ENCODE assay signal across 1 cellular context in the genomic region with DNA sequence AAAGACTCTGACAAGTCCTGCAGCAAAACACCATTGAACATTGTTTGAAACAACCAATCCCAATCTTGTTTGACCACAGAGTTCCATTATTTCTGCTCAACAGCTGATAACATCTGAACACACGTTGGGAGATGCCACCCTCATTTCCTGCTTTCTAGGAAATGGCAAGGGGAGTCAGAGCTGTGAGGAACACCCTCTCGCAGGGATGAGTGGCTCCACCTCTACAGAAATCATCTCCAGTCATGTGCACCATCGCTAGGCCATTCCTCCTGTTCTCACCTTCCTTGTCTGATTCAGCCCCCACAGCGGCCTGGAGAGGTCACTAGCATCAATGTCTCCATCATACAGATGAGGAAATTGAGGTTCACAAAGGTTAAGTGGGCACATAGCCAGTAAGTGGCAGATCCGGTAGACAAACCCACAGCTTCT.
TF ChIP-seq lines count a peak whose summit lies in the region.

No MANE protein-coding gene starts in this region.

TF ChIP-seq in IMR-90, 13 proteins besides CTCF, POLR2A, EP300 and RAD21 (continued from another document):
- TF ChIP-seq, protein P1, sequence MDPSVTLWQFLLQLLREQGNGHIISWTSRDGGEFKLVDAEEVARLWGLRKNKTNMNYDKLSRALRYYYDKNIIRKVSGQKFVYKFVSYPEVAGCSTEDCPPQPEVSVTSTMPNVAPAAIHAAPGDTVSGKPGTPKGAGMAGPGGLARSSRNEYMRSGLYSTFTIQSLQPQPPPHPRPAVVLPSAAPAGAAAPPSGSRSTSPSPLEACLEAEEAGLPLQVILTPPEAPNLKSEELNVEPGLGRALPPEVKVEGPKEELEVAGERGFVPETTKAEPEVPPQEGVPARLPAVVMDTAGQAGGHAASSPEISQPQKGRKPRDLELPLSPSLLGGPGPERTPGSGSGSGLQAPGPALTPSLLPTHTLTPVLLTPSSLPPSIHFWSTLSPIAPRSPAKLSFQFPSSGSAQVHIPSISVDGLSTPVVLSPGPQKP (IDR thresholded peaks at IDR 0.05; ENCODE audit: borderline replicate concordance, low read depth, low read length), result no peak
- TF ChIP-seq BHLHE40 (IDR thresholded peaks at IDR 0.05; ENCODE audit: low read depth, low read length), result no peak
